Comparison of ENCODE assay signal across 25 cellular contexts in genomic region chr1:83087851-83088250, GRCh38.
"Had no signal": no experiment of that assay in that cellular context is flagged by ENCODE, and none has a peak within 500 bp of the region (broad histone marks: within the 10 kb centered on the region; RNA-seq: fewer than 3 reads in every experiment).

No MANE protein-coding gene starts in this region.

- H3K27ac Mint-ChIP-seq: dendritic cell treated with granulocyte-macrophage colony-stimulating factor and Interleukin-4, amounts not matched to agents 40 ng/mL and 50 ng/mL, for 4 days; effector memory CD8-positive, alpha-beta T cell; endodermal cell had no signal

- DNase-seq: colonic mucosa; cortex of kidney; dermis blood vessel endothelial cell; dorsolateral prefrontal cortex; effector CD4-positive, alpha-beta T cell; effector CD8-positive, alpha-beta T cell; effector memory CD4-positive, alpha-beta T cell; effector memory CD8-positive, alpha-beta T cell; endodermal cell; erythroblast; esophagus squamous epithelium; foreskin fibroblast; foreskin keratinocyte; foreskin melanocyte; gastrocnemius medialis; glutamatergic neuron; head of caudate nucleus; heart left ventricle; heart right ventricle had no signal

- ATAC-seq: effector memory CD8-positive, alpha-beta T cell; esophagus mucosa; gastrocnemius medialis; gastroesophageal sphincter; heart left ventricle; heart right ventricle had no signal

- H3K36me3 ChIP-seq: colonic mucosa, esophagus muscularis mucosa, esophagus squamous epithelium, gastrocnemius medialis, gastroesophageal sphincter, heart left ventricle, heart right ventricle had no signal

- H3K27me3 ChIP-seq: colonic mucosa, esophagus muscularis mucosa, esophagus squamous epithelium, foreskin keratinocyte, gastrocnemius medialis, gastroesophageal sphincter, heart left ventricle, heart right ventricle had no signal

- H3K9me3 Mint-ChIP-seq: dendritic cell treated with granulocyte-macrophage colony-stimulating factor and Interleukin-4, amounts not matched to agents 40 ng/mL and 50 ng/mL, for 4 days; effector memory CD8-positive, alpha-beta T cell; endodermal cell had no signal

- H3K4me3 ChIP-seq: colonic mucosa, coronary artery, dorsolateral prefrontal cortex, esophagus muscularis mucosa, esophagus squamous epithelium, gastrocnemius medialis, gastroesophageal sphincter, heart left ventricle, heart right ventricle had no signal

- H3K27me3 Mint-ChIP-seq: dendritic cell treated with granulocyte-macrophage colony-stimulating factor and Interleukin-4, amounts not matched to agents 40 ng/mL and 50 ng/mL, for 4 days; effector memory CD8-positive, alpha-beta T cell had no signal

- H3K9me3 ChIP-seq: colonic mucosa, esophagus muscularis mucosa, esophagus squamous epithelium, gastrocnemius medialis, gastroesophageal sphincter, heart left ventricle, heart right ventricle had no signal

- H3K4me1 ChIP-seq: colonic mucosa, esophagus muscularis mucosa, esophagus squamous epithelium, foreskin keratinocyte, gastrocnemius medialis, gastroesophageal sphincter, heart left ventricle, heart right ventricle had no signal

- H3K27ac ChIP-seq: colonic mucosa, coronary artery, dorsolateral prefrontal cortex, epithelial cell of prostate, esophagus muscularis mucosa, esophagus squamous epithelium, foreskin keratinocyte, gastrocnemius medialis, gastroesophageal sphincter, heart left ventricle, heart right ventricle had no signal

- H3K4me3 Mint-ChIP-seq: dendritic cell treated with granulocyte-macrophage colony-stimulating factor and Interleukin-4, amounts not matched to agents 40 ng/mL and 50 ng/mL, for 4 days; effector memory CD8-positive, alpha-beta T cell; endodermal cell had no signal
